Comparison of ENCODE assay signal across 8 cellular contexts in genomic region chr2:98935111-98935770, GRCh38. TPM values are rescaled to one million over a fixed set of nuclear protein-coding genes. Genes with fewer than 3 reads are reported as not detected.
A peak's percentile ranks its signal among the peaks of the same experiment; 100 is the strongest.
DNase-seq lines count a peak whose midpoint lies in the region; ATAC-seq and TF ChIP-seq lines count a peak whose summit lies in the region.
"Had no signal": no experiment of that assay in that cellular context is flagged by ENCODE, and none has a peak within 500 bp of the region (broad histone marks: within the 10 kb centered on the region; RNA-seq: fewer than 3 reads in every experiment).

No MANE protein-coding gene starts in this region.

- H3K27ac ChIP-seq in PC-3 (ENCODE audit: low read length) (no peak overlapping the region), fibroblast of lung (ENCODE audit: insufficient read depth, low read length) (no peak overlapping the region), sigmoid colon (no peak overlapping the region)
- H3K27ac ChIP-seq: SJSA1 had no signal

- H3K9me3 ChIP-seq in PC-3 (ENCODE audit: low read length): no peaks in the 10 kb centered on the region
- no peaks in the 10 kb centered on the region for H3K9me3 ChIP-seq in fibroblast of lung (ENCODE audit: control insufficient read depth, insufficient read depth, low read depth, low read length)
- H3K9me3 ChIP-seq in sigmoid colon: no peaks in the 10 kb centered on the region
- H3K9me3 ChIP-seq: SJSA1 had no signal

- H3K9me2 ChIP-seq in PC-3 (replicated peaks; ENCODE audit: low read length): no peaks in the 10 kb centered on the region

- H3K36me3 ChIP-seq in H7 (replicated peaks; ENCODE audit: control insufficient read depth, insufficient read depth, low read length) (no peaks in the 10 kb centered on the region), PC-3 (ENCODE audit: low read depth, low read length) (no peaks in the 10 kb centered on the region), fibroblast of lung (ENCODE audit: control insufficient read depth, insufficient read depth, low read length) (no peaks in the 10 kb centered on the region), sigmoid colon (no peaks in the 10 kb centered on the region)
- H3K36me3 ChIP-seq: SJSA1 had no signal

- WGBS in sigmoid colon, 2 donors: 13 to 21% methylated on average over 19 of the region's 19 CpGs

- H3K4me3 ChIP-seq in H7 (ENCODE audit: insufficient read depth, low read depth, low read length) (peak overlapping the region; percentile 43), PC-3 (ENCODE audit: low read length) (peak overlapping the region; percentile 59), fibroblast of lung (replicated peaks in 1 of 4; ENCODE audit: control extremely low read depth in 1 of 4, insufficient read depth in 1 of 4, low read depth in 3 of 4, low read length in 4 of 4) (peak overlapping the region in 2 of 4 experiments; percentile 7 to 27), sigmoid colon (peak overlapping the region; percentile 8 to 57 (median 46))
- H3K4me3 ChIP-seq: SJSA1 had no signal

- no peak for TF ChIP-seq CTCF in PC-3 (conservative IDR thresholded peaks at IDR 0.05; ENCODE audit: low read depth, low read length)
- no peak for TF ChIP-seq CTCF in fibroblast of lung (conservative IDR thresholded peaks at IDR 0.05 in 1 of 2, IDR thresholded peaks at IDR 0.05 in 1 of 2; ENCODE audit: low read depth in 1 of 2, low read length in 2 of 2)
- no peak for TF ChIP-seq CTCF in sigmoid colon (IDR thresholded peaks at IDR 0.05)

- H4K20me1 ChIP-seq in PC-3 (ENCODE audit: low read length) (no peaks in the 10 kb centered on the region), fibroblast of lung (ENCODE audit: control insufficient read depth, extremely low read depth, insufficient read depth, low read length) (no peaks in the 10 kb centered on the region)

- no peak for TF ChIP-seq EP300 in sigmoid colon (IDR thresholded peaks at IDR 0.05)

- CTCF ChIA-PET in PC-3 (lab: Charles Lee): no interaction called here

- no peak for TF ChIP-seq POLR2A in sigmoid colon (IDR thresholded peaks at IDR 0.05)

- peak; percentile 23 for ATAC-seq in PC-3

- H3K9ac ChIP-seq in PC-3 (ENCODE audit: low read length) (no peak overlapping the region), fibroblast of lung (ENCODE audit: insufficient read depth, low read length) (no peak overlapping the region)

- peak overlapping the region; percentile 77; the same call in 1 of the 2 replicates for H2AFZ ChIP-seq in PC-3 (ENCODE audit: low read length)
- no peak overlapping the region for H2AFZ ChIP-seq in fibroblast of lung (ENCODE audit: low read length)

- H3K79me2 ChIP-seq in PC-3 (ENCODE audit: low read length) (no peaks in the 10 kb centered on the region), fibroblast of lung (ENCODE audit: control insufficient read depth, insufficient read depth, low read length) (no peaks in the 10 kb centered on the region)

- DNase-seq in H7 (peak; percentile 25), PC-3 (peak; percentile 12), fibroblast of lung (ENCODE audit: low read depth in 2 of 2) (no peak), sigmoid colon (no peak), T-helper 9 cell (no peak), NCI-H524 treated with DMSO at 0.1 percent for 48 hours (lab: John Stamatoyannopoulos, UW) (no peak), anterior cingulate cortex (lab: John Stamatoyannopoulos, UW) (no peak)

- H3K27me3 ChIP-seq in H7 (ENCODE audit: control insufficient read depth, insufficient read depth, low read length): peaks cover 43% of the 10 kb centered on the region
- H3K27me3 ChIP-seq in PC-3 (ENCODE audit: low read length): peaks cover 5% of the 10 kb centered on the region; the same call in 1 of the 2 replicates
- H3K27me3 ChIP-seq in fibroblast of lung (ENCODE audit: control insufficient read depth, insufficient read depth, low read length): peaks cover 33% of the 10 kb centered on the region
- H3K27me3 ChIP-seq in sigmoid colon: peaks cover 4 to 39% (median 8%) of the 10 kb centered on the region in 3 donors

- H3K4me2 ChIP-seq in PC-3 (ENCODE audit: low read length) (peak overlapping the region; percentile 81), fibroblast of lung (ENCODE audit: extremely low read depth, insufficient read depth, low read length) (peak overlapping the region; percentile 59)

- no TSS peak for BruUV-seq in PC-3 (replicated peaks; lab: Mats Ljungman, UMichigan)

- H3K4me1 ChIP-seq in PC-3 (ENCODE audit: insufficient read depth, low read length) (0 out of 2 replicates have a peak, but pooled peaks cover 5% of the 10 kb centered on the region), fibroblast of lung (ENCODE audit: control insufficient read depth, extremely low read depth, insufficient read depth, low read length) (no peaks in the 10 kb centered on the region), sigmoid colon (peaks cover 0 to 19% (median 16%) of the 10 kb centered on the region in 4 donors)

- POLR2A ChIA-PET in PC-3 (lab: Charles Lee; ENCODE audit: unreplicated experiment): no interaction called here

- intact Hi-C loops in PC-3 (cut with micrococcal nuclease): no loop called here
- intact Hi-C loops in sigmoid colon (cut with DNase I): no loop called here

- no peaks in the 10 kb centered on the region for H3F3A ChIP-seq in PC-3 (ENCODE audit: low read length, unreplicated experiment)

RNA-seq across cellular contexts. Expression of gene CRACDL, which starts 0.8 kb away (rescaled TPM):
- 0.04 and 0.24 TPM in 2 replicates for total RNA-seq in H7 (2014; rRNA removed; shearing (Covaris generic))
- total RNA-seq in PC-3 (2014; rRNA removed) (0.40 TPM in 1 of 2 replicates, not detected in the other), fibroblast of lung (under 0.01 TPM in 1 of 2 replicates, not detected in the other), sigmoid colon (1 to 10 TPM in 1 of 4 donors, under 1 TPM in 3; 0.36 to 1.5 (median 0.69) TPM)
- polyA plus RNA-seq in fibroblast of lung (not detected in 2 replicates), sigmoid colon (1 to 10 TPM; 7.0 to 8.8 (median 7.8) TPM)
- polyA plus RNA-seq in fibroblast of lung (2012): not detected in 2 replicates
- polyA minus RNA-seq in fibroblast of lung (ENCODE audit: low replicate concordance): not detected in 2 replicates
- total RNA-seq: SJSA1 had no signal

Comparison
In these comparisons a context has a peak if more than half of its experiments do, and no peak if none do; other contexts are left out.
1. DNase-seq: peak in H7 (single experiment) and PC-3 (single experiment); none in fibroblast of lung (0 of 2), sigmoid colon (single experiment), T-helper 9 cell (single experiment), NCI-H524 treated with DMSO at 0.1 percent for 48 hours (single experiment) and anterior cingulate cortex (0 of 58).